Comparison of ENCODE assay signal across 9 cellular contexts in the genomic region with DNA sequence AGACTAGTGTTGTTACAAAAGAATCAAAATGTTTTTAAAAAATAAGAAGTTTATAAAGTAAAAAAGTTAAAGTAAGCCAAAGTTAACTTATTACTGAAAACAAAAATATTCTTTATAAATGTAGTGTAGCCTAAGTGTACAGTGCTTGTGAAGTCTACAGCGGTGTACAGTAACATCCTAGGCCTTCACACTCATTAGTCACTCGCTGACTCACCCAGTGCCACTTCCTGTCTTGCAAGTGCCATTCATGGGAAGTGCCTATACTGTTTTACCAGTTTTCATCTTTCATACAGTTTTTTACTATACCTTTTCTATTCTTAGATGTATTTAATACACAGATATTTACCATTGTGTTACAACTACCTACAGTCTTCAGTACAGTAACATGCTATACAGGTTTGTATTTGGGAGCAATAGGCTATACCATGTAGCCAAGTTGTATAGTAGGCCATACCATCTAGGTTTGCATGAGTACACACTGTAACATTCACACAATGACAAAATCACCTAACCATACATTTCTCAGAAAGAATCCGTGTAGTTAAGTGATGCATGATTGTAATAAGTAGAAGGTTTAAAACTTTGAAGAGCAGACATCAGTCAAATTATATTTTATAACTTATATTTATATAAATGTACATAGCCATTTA. TPM values are rescaled to one million over a fixed set of nuclear protein-coding genes. Genes with fewer than 3 reads are reported as not detected.
DNase-seq lines count a peak whose midpoint lies in the region; ATAC-seq, FAIRE-seq and TF ChIP-seq lines count a peak whose summit lies in the region.
"Had no signal": no experiment of that assay in that cellular context is flagged by ENCODE, and none has a peak within 500 bp of the region (broad histone marks: within the 10 kb centered on the region; RNA-seq: fewer than 3 reads in every experiment).

No MANE protein-coding gene starts in this region.

- no peak overlapping the region for H3K9ac ChIP-seq in astrocyte (ENCODE audit: low read length)
- H3K9ac ChIP-seq in neural progenitor cell = no peak overlapping the region

- intact Hi-C loops in head of caudate nucleus (cut with DNase I) = no loop called here

- TF ChIP-seq CTCF in astrocyte (IDR thresholded peaks at IDR 0.05; ENCODE audit: insufficient read depth, low read depth, low read length) (no peak), neural progenitor cell (IDR thresholded peaks at IDR 0.05) (no peak)

- H3K4me1 Mint-ChIP-seq in astrocyte (ENCODE audit: low read depth, unreplicated experiment) (peaks cover 10% of the 10 kb centered on the region), neural progenitor cell (no peaks in the 10 kb centered on the region)

- no peaks in the 10 kb centered on the region for H3K79me2 ChIP-seq in astrocyte (ENCODE audit: insufficient read depth, low read length)
- H3K79me2 ChIP-seq in neural progenitor cell (ENCODE audit: low read depth) = no peaks in the 10 kb centered on the region

- peak; percentile 78 for ATAC-seq in GM21390 (IDR thresholded peaks at IDR 0.05; ENCODE audit: unreplicated experiment)

- no peaks in the 10 kb centered on the region for H3K36me3 Mint-ChIP-seq in astrocyte (ENCODE audit: low read depth, unreplicated experiment)
- H3K36me3 Mint-ChIP-seq in neural progenitor cell = no peaks in the 10 kb centered on the region

- H3K9me3 ChIP-seq in astrocyte (ENCODE audit: insufficient read depth, low read depth, low read length) (no peaks in the 10 kb centered on the region), neural progenitor cell (ENCODE audit: low read depth) (no peaks in the 10 kb centered on the region)
- H3K9me3 ChIP-seq: upper lobe of left lung had no signal

- no peak overlapping the region for H3K4me3 ChIP-seq in astrocyte (ENCODE audit: insufficient read depth, low read depth, low read length)
- no peak overlapping the region for H3K4me3 ChIP-seq in neural progenitor cell
- H3K4me3 ChIP-seq: upper lobe of left lung had no signal

- H3K27me3 ChIP-seq in astrocyte (ENCODE audit: insufficient read depth, low read length) (no peaks in the 10 kb centered on the region), neural progenitor cell (no peaks in the 10 kb centered on the region)
- H3K27me3 ChIP-seq: upper lobe of left lung had no signal

- DNase-seq in OCI-M1 (lab: John Stamatoyannopoulos, UW) (peak; percentile 20), astrocyte (ENCODE audit: low read depth) (peak; percentile 91), neural progenitor cell (ENCODE audit: low spot score) (no peak), NCI-H1694 treated with DMSO at 0.1 percent for 48 hours (lab: John Stamatoyannopoulos, UW) (no peak), head of caudate nucleus (no peak)
- DNase-seq in stimulated activated CD4-positive, alpha-beta T cell treated with anti-CD3 and anti-CD28 coated beads, Interleukin-15, amount 100 ng/mL, for 24 hours = peak; percentile 73

- H3K27ac Mint-ChIP-seq in astrocyte (ENCODE audit: unreplicated experiment) (peak overlapping the region; percentile 62), neural progenitor cell (no peak overlapping the region)

- H2AFZ ChIP-seq in astrocyte (ENCODE audit: low read depth, low read length) (peak overlapping the region; percentile 39), neural progenitor cell (replicated peaks) (no peak overlapping the region)

- H3K36me3 ChIP-seq in astrocyte (ENCODE audit: insufficient read depth, low read length) = no peaks in the 10 kb centered on the region
- no peaks in the 10 kb centered on the region for H3K36me3 ChIP-seq in neural progenitor cell
- H3K36me3 ChIP-seq: upper lobe of left lung had no signal

- H3K27ac ChIP-seq in astrocyte (ENCODE audit: low read depth, low read length) = peak overlapping the region; percentile 46
- H3K27ac ChIP-seq in neural progenitor cell = no peak overlapping the region
- H3K27ac ChIP-seq: upper lobe of left lung had no signal

- peaks cover 8% of the 10 kb centered on the region for H3K4me1 ChIP-seq in astrocyte (ENCODE audit: insufficient read depth, low read length)
- H3K4me1 ChIP-seq in neural progenitor cell = no peaks in the 10 kb centered on the region
- H3K4me1 ChIP-seq: upper lobe of left lung had no signal

- H3K4me3 Mint-ChIP-seq in astrocyte (ENCODE audit: unreplicated experiment) (no peak overlapping the region), neural progenitor cell (no peak overlapping the region)

- H3F3A ChIP-seq in neural progenitor cell (ENCODE audit: low read depth) = no peaks in the 10 kb centered on the region

- no peaks in the 10 kb centered on the region for H3K27me3 Mint-ChIP-seq in astrocyte (ENCODE audit: low read depth, unreplicated experiment)
- H3K27me3 Mint-ChIP-seq in neural progenitor cell (ENCODE audit: insufficient read depth, low read depth) = no peaks in the 10 kb centered on the region

- no peaks in the 10 kb centered on the region for H4K20me1 ChIP-seq in astrocyte (ENCODE audit: insufficient read depth, low read length)
- no peaks in the 10 kb centered on the region for H4K20me1 ChIP-seq in neural progenitor cell (ENCODE audit: low read depth)

- FAIRE-seq in A204.1 (lab: Jason Lieb, UNC) = peak; percentile 46
- peak; percentile 95 for FAIRE-seq in astrocyte (lab: Jason Lieb, UNC)

- peak overlapping the region; percentile 9 for H3K4me2 ChIP-seq in astrocyte (ENCODE audit: low read length)
- no peak overlapping the region for H3K4me2 ChIP-seq in neural progenitor cell

- no peaks in the 10 kb centered on the region for H3K9me3 Mint-ChIP-seq in astrocyte (ENCODE audit: unreplicated experiment)
- H3K9me3 Mint-ChIP-seq in neural progenitor cell = no peaks in the 10 kb centered on the region

RNA-seq across cellular contexts. Expression of a gene that starts 13.4 kb away (rescaled TPM):
- 11.3 and 18.0 TPM in 2 replicates for total RNA-seq in astrocyte
- total RNA-seq in neural progenitor cell (ENCODE audit: low replicate concordance) = not detected in 2 replicates

Comparison
In these comparisons a context has a peak if more than half of its experiments do, and no peak if none do; other contexts are left out.
1. DNase-seq: peak in OCI-M1 (single experiment), astrocyte (single experiment) and stimulated activated CD4-positive, alpha-beta T cell treated with anti-CD3 and anti-CD28 coated beads, Interleukin-15, amount 100 ng/mL, for 24 hours (single experiment); none in neural progenitor cell (single experiment), NCI-H1694 treated with DMSO at 0.1 percent for 48 hours (single experiment) and head of caudate nucleus (0 of 42).
2. RNA of a gene that starts 13.4 kb away (total RNA-seq): 11.3 to 18.0 TPM in astrocyte; not detected in neural progenitor cell; every median in the first group is over 10 times any median in the second.